In genomic region chr5:127935398-127935797, GRCh38 we compare ENCODE assay signal across 20 cellular contexts.
DNase-seq lines count a peak whose midpoint lies in the region; ATAC-seq, FAIRE-seq and TF ChIP-seq lines count a peak whose summit lies in the region.
"Had no signal": no experiment of that assay in that cellular context is flagged by ENCODE, and none has a peak within 500 bp of the region (broad histone marks: within the 10 kb centered on the region; RNA-seq: fewer than 3 reads in every experiment).

No MANE protein-coding gene starts in this region.

- H3K4me3 ChIP-seq in body of pancreas (no peak overlapping the region), mucosa of descending colon (no peak overlapping the region)
- H3K4me3 ChIP-seq: cardiac muscle cell, gastrocnemius medialis, right atrium auricular region, thoracic aorta had no signal

- H3K27ac ChIP-seq in body of pancreas = peak overlapping the region; percentile 9 to 69 (median 46)
- H3K27ac ChIP-seq: cardiac muscle cell, gastrocnemius medialis, neutrophil, right atrium auricular region, thoracic aorta had no signal

- no peak for TF ChIP-seq POLR2A in body of pancreas (IDR thresholded peaks at IDR 0.05)

- peak; percentile 39 for ATAC-seq in HG02610 (IDR thresholded peaks at IDR 0.05; ENCODE audit: unreplicated experiment)
- ATAC-seq in body of pancreas = peak; percentile 49
- peak; percentile 28 for ATAC-seq in mucosa of descending colon
- no peak for ATAC-seq in GM21825 (IDR thresholded peaks at IDR 0.05; ENCODE audit: unreplicated experiment)
- ATAC-seq: activated CD4-positive, alpha-beta T cell treated with anti-CD3 and anti-CD28 coated beads for 36 hours; gastrocnemius medialis; stimulated activated memory B cell treated with anti-CD40 and anti-IgM and Interleukin-4, amounts not matched to agents 10 μg/mL and 1 μg/mL and 100 μg/mL, for 72 hours had no signal

- no TSS peak for BruUV-seq in Calu3 (replicated peaks; lab: Mats Ljungman, UMichigan)

- TF ChIP-seq CTCF in Calu3 (IDR thresholded peaks at IDR 0.05; ENCODE audit: unreplicated experiment) = no peak
- no peak for TF ChIP-seq CTCF in body of pancreas (IDR thresholded peaks at IDR 0.05)
- TF ChIP-seq CTCF in mucosa of descending colon (IDR thresholded peaks at IDR 0.05) = no peak

- H3K36me3 ChIP-seq in body of pancreas (replicated peaks in 1 of 2; ENCODE audit: insufficient read depth in 1 of 2, low read depth in 2 of 2) = no peaks in the 10 kb centered on the region
- H3K36me3 ChIP-seq in mucosa of descending colon (ENCODE audit: low read depth) = no peaks in the 10 kb centered on the region
- H3K36me3 ChIP-seq: cardiac muscle cell, gastrocnemius medialis, neutrophil, right atrium auricular region, thoracic aorta had no signal

- no peaks in the 10 kb centered on the region for H3K27me3 Mint-ChIP-seq in Calu3 (ENCODE audit: unreplicated experiment)
- H3K27me3 Mint-ChIP-seq: activated CD4-positive, alpha-beta T cell treated with anti-CD3 and anti-CD28 coated beads for 36 hours; stimulated activated memory B cell treated with anti-CD40 and anti-IgM and Interleukin-4, amounts not matched to agents 10 μg/mL and 1 μg/mL and 100 μg/mL, for 72 hours had no signal

- H3K4me1 Mint-ChIP-seq in Calu3 (ENCODE audit: low read depth, unreplicated experiment) = peaks cover 78% of the 10 kb centered on the region
- H3K4me1 Mint-ChIP-seq: stimulated activated memory B cell treated with anti-CD40 and anti-IgM and Interleukin-4, amounts not matched to agents 10 μg/mL and 1 μg/mL and 100 μg/mL, for 72 hours had no signal

- peak overlapping the region; percentile 97 for H3K27ac Mint-ChIP-seq in Calu3 (ENCODE audit: unreplicated experiment)
- H3K27ac Mint-ChIP-seq: activated CD4-positive, alpha-beta T cell treated with anti-CD3 and anti-CD28 coated beads for 36 hours; stimulated activated memory B cell treated with anti-CD40 and anti-IgM and Interleukin-4, amounts not matched to agents 10 μg/mL and 1 μg/mL and 100 μg/mL, for 72 hours had no signal

- H3K9me3 ChIP-seq in body of pancreas (no peaks in the 10 kb centered on the region), mucosa of descending colon (no peaks in the 10 kb centered on the region)
- H3K9me3 ChIP-seq: gastrocnemius medialis, neutrophil, right atrium auricular region, thoracic aorta had no signal

- peak overlapping the region; percentile 9 for H3K4me3 Mint-ChIP-seq in Calu3 (ENCODE audit: low read depth, unreplicated experiment)
- H3K4me3 Mint-ChIP-seq: activated CD4-positive, alpha-beta T cell treated with anti-CD3 and anti-CD28 coated beads for 36 hours; stimulated activated memory B cell treated with anti-CD40 and anti-IgM and Interleukin-4, amounts not matched to agents 10 μg/mL and 1 μg/mL and 100 μg/mL, for 72 hours had no signal

- H3K9me3 Mint-ChIP-seq in Calu3 (ENCODE audit: low read depth, unreplicated experiment) = peaks cover 2% of the 10 kb centered on the region
- H3K9me3 Mint-ChIP-seq: stimulated activated memory B cell treated with anti-CD40 and anti-IgM and Interleukin-4, amounts not matched to agents 10 μg/mL and 1 μg/mL and 100 μg/mL, for 72 hours had no signal

- peaks cover 29% of the 10 kb centered on the region for H3K36me3 Mint-ChIP-seq in Calu3 (ENCODE audit: insufficient read depth, unreplicated experiment)
- H3K36me3 Mint-ChIP-seq: stimulated activated memory B cell treated with anti-CD40 and anti-IgM and Interleukin-4, amounts not matched to agents 10 μg/mL and 1 μg/mL and 100 μg/mL, for 72 hours had no signal

- DNase-seq in Calu3 = peak; percentile 51
- peak in 1 of 4 donors; percentile 37 for DNase-seq in body of pancreas
- DNase-seq in mucosa of descending colon = no peak
- DNase-seq in COLO668 (lab: John Stamatoyannopoulos, UW; ENCODE audit: unreplicated experiment) = no peak
- DNase-seq in stimulated activated CD4-positive, alpha-beta T cell treated with anti-CD3 and anti-CD28 coated beads, Interleukin-1b, Interleukin-23, amount 100 ng/mL, for 48 hours = no peak
- DNase-seq in urothelium cell line (ENCODE audit: low spot score) = no peak
- DNase-seq: activated CD4-positive, alpha-beta T cell treated with anti-CD3 and anti-CD28 coated beads for 36 hours; activated effector memory CD4-positive, alpha-beta T cell treated with anti-CD3 and anti-CD28 coated beads, Interleukin-2, amount 50 U/mL, for 16 hours; erythroblast; gastrocnemius medialis; GOT3; left cardiac atrium had no signal

- 29 to 34% methylated on average over 1 of the region's 1 CpG for WGBS in body of pancreas, 2 donors

- no peaks in the 10 kb centered on the region for H3K27me3 ChIP-seq in body of pancreas
- H3K27me3 ChIP-seq: cardiac muscle cell, gastrocnemius medialis, neutrophil, right atrium auricular region had no signal

- CTCF ChIA-PET in Calu3 (lab: Charles Lee) = interaction anchor here (0.6 to 3.5 kb wide), 13 partner anchors 9 to 372 kb away, joined by 3 to 35 read pairs (median 5); no protein-coding TSS in a partner anchor

- FAIRE-seq in urothelium cell line (lab: Jason Lieb, UNC) = no peak
- FAIRE-seq: HTR-8/SVneo had no signal

- H3K4me1 ChIP-seq in body of pancreas (peaks cover 26% of the 10 kb centered on the region), mucosa of descending colon (ENCODE audit: low read depth) (no peaks in the 10 kb centered on the region)
- H3K4me1 ChIP-seq: gastrocnemius medialis, right atrium auricular region had no signal

- intact Hi-C loops in Calu3 (cut with micrococcal nuclease; ENCODE audit: unreplicated experiment) = loop anchor here (1.0 to 2.0 kb wide), 3 partner anchors 23 to 51 kb away; no protein-coding TSS in a partner anchor
- intact Hi-C loops in body of pancreas (cut with DNase I) = no loop called here
- intact Hi-C loops in mucosa of descending colon (cut with DNase I, micrococcal nuclease) = no loop called here
